ENCODE assay signal across 8 cellular contexts in genomic region chr6:36874016-36874442, GRCh38. TPM values are rescaled to one million over a fixed set of nuclear protein-coding genes. Genes with fewer than 3 reads are reported as not detected.
DNase-seq lines count a peak whose midpoint lies in the region; FAIRE-seq and TF ChIP-seq lines count a peak whose summit lies in the region.

No MANE protein-coding gene starts in this region.

- TF ChIP-seq POLR2A in suprapubic skin (IDR thresholded peaks at IDR 0.05): no peak

- H3K4me1 Mint-ChIP-seq in astrocyte (ENCODE audit: low read depth, unreplicated experiment): peaks cover 10% of the 10 kb centered on the region

- DNase-seq in H7 (no peak), astrocyte (ENCODE audit: low read depth) (peak; percentile 15), kidney (no peak), suprapubic skin (ENCODE audit: low spot score in 2 of 2) (no peak), DMS153 treated with DMSO at 0.1 percent for 48 hours (lab: John Stamatoyannopoulos, UW; ENCODE audit: unreplicated experiment) (no peak), putamen (ENCODE audit: low spot score) (no peak), KG1 (lab: John Stamatoyannopoulos, UW) (no peak)

- no peak for TF ChIP-seq CTCF in astrocyte (IDR thresholded peaks at IDR 0.05; ENCODE audit: insufficient read depth, low read depth, low read length)
- TF ChIP-seq CTCF in kidney (IDR thresholded peaks at IDR 0.05; ENCODE audit: borderline replicate concordance, extremely low read depth, insufficient read depth): no peak
- TF ChIP-seq CTCF in suprapubic skin (IDR thresholded peaks at IDR 0.05): no peak

- H3K27ac Mint-ChIP-seq in astrocyte (ENCODE audit: unreplicated experiment): peak overlapping the region; percentile 98

- H4K20me1 ChIP-seq in astrocyte (ENCODE audit: insufficient read depth, low read length): no peaks in the 10 kb centered on the region

- peak overlapping the region; percentile 94 for H2AFZ ChIP-seq in ACC112 (ENCODE audit: low read length, unreplicated experiment)
- H2AFZ ChIP-seq in astrocyte (ENCODE audit: low read depth, low read length): peak overlapping the region; percentile 97

- peak overlapping the region; percentile 95 for H3K4me3 Mint-ChIP-seq in astrocyte (ENCODE audit: unreplicated experiment)

- intact Hi-C loops in kidney (cut with DNase I): no loop called here

- WGBS in suprapubic skin: 6% methylated on average over 9 of the region's 9 CpGs

- H3K9me3 ChIP-seq in astrocyte (ENCODE audit: insufficient read depth, low read depth, low read length) (no peaks in the 10 kb centered on the region), kidney (ENCODE audit: control insufficient read depth in 1 of 2, low read length in 2 of 2) (no peaks in the 10 kb centered on the region), suprapubic skin (no peaks in the 10 kb centered on the region)

- no peak for TF ChIP-seq EP300 in suprapubic skin (IDR thresholded peaks at IDR 0.05)

- H3K36me3 ChIP-seq in ACC112 (ENCODE audit: insufficient read depth, low read length) (no peaks in the 10 kb centered on the region), H7 (replicated peaks; ENCODE audit: control insufficient read depth, insufficient read depth, low read length) (peaks cover 5% of the 10 kb centered on the region), astrocyte (ENCODE audit: insufficient read depth, low read length) (peaks cover 9% of the 10 kb centered on the region), kidney (ENCODE audit: control insufficient read depth in 1 of 2, insufficient read depth in 2 of 2, low read length in 2 of 2) (peaks cover 0 to 3% of the 10 kb centered on the region in 2 donors), suprapubic skin (no peaks in the 10 kb centered on the region)

- H3K4me3 ChIP-seq in ACC112 (ENCODE audit: low read depth, low read length) (peak overlapping the region; percentile 81), H7 (ENCODE audit: insufficient read depth, low read depth, low read length) (peak overlapping the region; percentile 78), astrocyte (ENCODE audit: insufficient read depth, low read depth, low read length) (peak overlapping the region; percentile 99), kidney (ENCODE audit: low read length in 2 of 2) (peak overlapping the region; percentile 96), suprapubic skin (peak overlapping the region; percentile 98)

- H3K27me3 ChIP-seq in ACC112 (ENCODE audit: insufficient read depth, low read length) (no peaks in the 10 kb centered on the region), H7 (ENCODE audit: control insufficient read depth, insufficient read depth, low read length) (no peaks in the 10 kb centered on the region), astrocyte (ENCODE audit: insufficient read depth, low read length) (peaks cover 2% of the 10 kb centered on the region), suprapubic skin (peaks cover 4% of the 10 kb centered on the region)

- peaks cover 22% of the 10 kb centered on the region for H3K79me2 ChIP-seq in ACC112 (ENCODE audit: control insufficient read depth, insufficient read depth, low read length, unreplicated experiment)
- peaks cover 30% of the 10 kb centered on the region for H3K79me2 ChIP-seq in astrocyte (ENCODE audit: insufficient read depth, low read length)

- H3K27ac ChIP-seq in ACC112 (ENCODE audit: low read depth, low read length): peak overlapping the region; percentile 93
- H3K27ac ChIP-seq in astrocyte (ENCODE audit: low read depth, low read length): peak overlapping the region; percentile 97
- peak overlapping the region in 1 of 2 donors; percentile 85 for H3K27ac ChIP-seq in kidney (ENCODE audit: low read depth in 2 of 2, low read length in 2 of 2)
- H3K27ac ChIP-seq in suprapubic skin: peak overlapping the region; percentile 90

- FAIRE-seq in astrocyte (lab: Jason Lieb, UNC): no peak
- no peak for FAIRE-seq in kidney (lab: Jason Lieb, UNC)

- H3K4me1 ChIP-seq in ACC112 (ENCODE audit: control insufficient read depth, insufficient read depth, low read length, unreplicated experiment) (peaks cover 16% of the 10 kb centered on the region), astrocyte (ENCODE audit: insufficient read depth, low read length) (peaks cover 6% of the 10 kb centered on the region), kidney (ENCODE audit: control insufficient read depth in 1 of 2, insufficient read depth in 1 of 2, low read depth in 1 of 2, low read length in 2 of 2) (peaks cover 4 to 7% of the 10 kb centered on the region in 2 donors), suprapubic skin (peaks cover 18% of the 10 kb centered on the region)

- H3K9ac ChIP-seq in astrocyte (ENCODE audit: low read length) (peak overlapping the region; percentile 96), kidney (ENCODE audit: low read length in 2 of 2) (peak overlapping the region; percentile 77 to 90)

- no peaks in the 10 kb centered on the region for H3K36me3 Mint-ChIP-seq in astrocyte (ENCODE audit: low read depth, unreplicated experiment)

- H3K9me3 Mint-ChIP-seq in astrocyte (ENCODE audit: unreplicated experiment): no peaks in the 10 kb centered on the region

- peaks cover 4% of the 10 kb centered on the region for H3K27me3 Mint-ChIP-seq in astrocyte (ENCODE audit: low read depth, unreplicated experiment)

- H3K4me2 ChIP-seq in astrocyte (ENCODE audit: low read length): peak overlapping the region; percentile 92

RNA-seq across cellular contexts. Expression of gene PPIL1, which starts 0.6 kb away (rescaled TPM):
- 86.0 and 91.1 TPM in 2 replicates for total RNA-seq in H7 (2014; rRNA removed; shearing (Covaris generic))
- total RNA-seq in astrocyte (34.7 and 36.6 TPM in 2 replicates), kidney (21.3 TPM), suprapubic skin (10 to 100 TPM in 1 of 4 donors, 1 to 10 TPM in 3; 4.1 to 16.6 (median 7.7) TPM)
- polyA plus RNA-seq in kidney (ENCODE audit: insufficient read depth, low read depth, low replicate concordance): 40.1 TPM

RNA-seq across cellular contexts. Expression of gene C6orf89, which starts 11.7 kb away (rescaled TPM):
- total RNA-seq in H7 (2014; rRNA removed; shearing (Covaris generic)): 15.6 and 19.9 TPM in 2 replicates
- total RNA-seq in astrocyte (37.8 and 42.3 TPM in 2 replicates), kidney (72.4 TPM), suprapubic skin (10 to 100 TPM; 29.8 to 42.1 (median 37.9) TPM)
- 25.7 TPM for polyA plus RNA-seq in kidney (ENCODE audit: insufficient read depth, low read depth, low replicate concordance)

RNA-seq across cellular contexts. Expression of gene CPNE5, which starts 34.8 kb away (rescaled TPM):
- 0.04 and 0.42 TPM in 2 replicates for total RNA-seq in H7 (2014; rRNA removed; shearing (Covaris generic))
- total RNA-seq in astrocyte: 0.11 and 0.29 TPM in 2 replicates
- 7.1 TPM for total RNA-seq in kidney
- polyA plus RNA-seq in kidney (ENCODE audit: insufficient read depth, low read depth, low replicate concordance): 3.7 TPM
- total RNA-seq in suprapubic skin: 1 to 10 TPM in 2 of 4 donors, under 1 TPM in 2; 0.48 to 1.2 (median 0.90) TPM
